In genomic region chr14:90871605-90872233, GRCh38 we compare ENCODE assay signal across 13 cellular contexts. TPM values are rescaled to one million over a fixed set of nuclear protein-coding genes. Genes with fewer than 3 reads are reported as not detected.
DNase-seq lines count a peak whose midpoint lies in the region; ATAC-seq, FAIRE-seq and TF ChIP-seq lines count a peak whose summit lies in the region.
"Had no signal": no experiment of that assay in that cellular context is flagged by ENCODE, and none has a peak within 500 bp of the region (broad histone marks: within the 10 kb centered on the region; RNA-seq: fewer than 3 reads in every experiment).

No MANE protein-coding gene starts in this region.

- no peak overlapping the region for H3K9ac ChIP-seq in endothelial cell of umbilical vein (replicated peaks; ENCODE audit: extremely low read depth, insufficient read depth, low read length)
- H3K9ac ChIP-seq in neural progenitor cell = no peak overlapping the region

- FAIRE-seq in H54 (lab: Jason Lieb, UNC) (peak; percentile 100), endothelial cell of umbilical vein (lab: Jason Lieb, UNC) (no peak)

- no peaks in the 10 kb centered on the region for H3K9me3 Mint-ChIP-seq in neural progenitor cell
- H3K9me3 Mint-ChIP-seq: activated T-cell treated with anti-CD3 and anti-CD28 coated beads, Interleukin-2, amount 50 U/mL, for 72 hours; nephron progenitor cell; stimulated activated naive CD8-positive, alpha-beta T cell treated with anti-CD3 and anti-CD28 coated beads, Interleukin-15, Interleukin-2, amounts not matched to agents 100 ng/mL and 50 ng/mL, for 24 hours had no signal

- no peaks in the 10 kb centered on the region for H4K20me1 ChIP-seq in endothelial cell of umbilical vein (replicated peaks; ENCODE audit: control insufficient read depth, extremely low read depth, insufficient read depth, low read length)
- no peaks in the 10 kb centered on the region for H4K20me1 ChIP-seq in neural progenitor cell (ENCODE audit: low read depth)

- H3F3A ChIP-seq in neural progenitor cell (ENCODE audit: low read depth) = peaks cover 6% of the 10 kb centered on the region

- TF ChIP-seq CTCF in endothelial cell of umbilical vein (IDR thresholded peaks at IDR 0.05; ENCODE audit: extremely low read depth in 1 of 2, insufficient read depth in 1 of 2, low read depth in 1 of 2, low read length in 2 of 2) = no peak
- TF ChIP-seq CTCF in neural progenitor cell (IDR thresholded peaks at IDR 0.05) = no peak

- H3K4me1 Mint-ChIP-seq in neural progenitor cell = peaks cover 13% of the 10 kb centered on the region

- H3K79me2 ChIP-seq in endothelial cell of umbilical vein (ENCODE audit: control insufficient read depth, insufficient read depth, low read length) (no peaks in the 10 kb centered on the region), neural progenitor cell (ENCODE audit: low read depth) (no peaks in the 10 kb centered on the region)

- CTCF ChIA-PET in endothelial cell of umbilical vein (lab: Charles Lee) = interaction anchor here (0.7 to 1.0 kb wide), 2 partner anchors 31 to 157 kb away, joined by 3 read pairs; no protein-coding TSS in a partner anchor

- TF ChIP-seq POLR2A in H54 (IDR thresholded peaks at IDR 0.05; ENCODE audit: low read depth, low read length) (no peak), endothelial cell of umbilical vein (IDR thresholded peaks at IDR 0.05; ENCODE audit: low read depth, low read length) (no peak)

- H3K4me1 ChIP-seq in endothelial cell of umbilical vein (ENCODE audit: control insufficient read depth, extremely low read depth, insufficient read depth, low read length) (peaks cover 5% of the 10 kb centered on the region), neural progenitor cell (peaks cover 34% of the 10 kb centered on the region)
- H3K4me1 ChIP-seq: colonic mucosa had no signal

- H2AFZ ChIP-seq in endothelial cell of umbilical vein (ENCODE audit: low read depth, low read length) = no peak overlapping the region
- H2AFZ ChIP-seq in neural progenitor cell (replicated peaks) = no peak overlapping the region

- H3K9me1 ChIP-seq in endothelial cell of umbilical vein (replicated peaks; ENCODE audit: control insufficient read depth, extremely low read depth, insufficient read depth, low read length) = no peaks in the 10 kb centered on the region

- POLR2A ChIA-PET in endothelial cell of umbilical vein (lab: Charles Lee) = no interaction called here

- H3K9me3 ChIP-seq in endothelial cell of umbilical vein (replicated peaks; ENCODE audit: control insufficient read depth, insufficient read depth, low read length) (no peaks in the 10 kb centered on the region), neural progenitor cell (ENCODE audit: low read depth) (no peaks in the 10 kb centered on the region)
- H3K9me3 ChIP-seq: colonic mucosa had no signal

- intact Hi-C loops in endothelial cell of umbilical vein (cut with micrococcal nuclease) = no loop called here

- DNase-seq in H54 (ENCODE audit: insufficient read length, low spot score) = no peak
- peak; percentile 3 for DNase-seq in NCI-H2196 (lab: John Stamatoyannopoulos, UW; ENCODE audit: unreplicated experiment)
- DNase-seq in endothelial cell of umbilical vein (ENCODE audit: low read depth, low spot score) = peak; percentile 30
- DNase-seq in neural progenitor cell (ENCODE audit: low spot score) = no peak
- no peak for DNase-seq in stimulated activated naive CD4-positive, alpha-beta T cell (lab: John Stamatoyannopoulos, UW)
- DNase-seq in T1000 (lab: John Stamatoyannopoulos, UW) = no peak
- DNase-seq in KG1 (lab: John Stamatoyannopoulos, UW) = no peak
- DNase-seq: activated T-cell treated with anti-CD3 and anti-CD28 coated beads, Interleukin-2, amount 50 U/mL, for 72 hours; colonic mucosa; nephron progenitor cell; T-helper 9 cell had no signal

- dilution Hi-C loops in endothelial cell of umbilical vein (cut with MboI; ENCODE audit: extremely low pct_ligation_motif_present, low sequenced_read_pairs) = no loop called here

- BruUV-seq in endothelial cell of umbilical vein (replicated peaks; lab: Mats Ljungman, UMichigan) = no TSS peak

- no peak overlapping the region for H3K4me2 ChIP-seq in endothelial cell of umbilical vein (ENCODE audit: insufficient read depth, low read length)
- no peak overlapping the region for H3K4me2 ChIP-seq in neural progenitor cell

- H3K36me3 Mint-ChIP-seq in neural progenitor cell = peaks cover 7% of the 10 kb centered on the region

- H3K4me3 ChIP-seq in endothelial cell of umbilical vein (replicated peaks in 1 of 3; ENCODE audit: insufficient read depth in 1 of 3, low read depth in 1 of 3, low read length in 3 of 3) (no peak overlapping the region), neural progenitor cell (no peak overlapping the region)
- H3K4me3 ChIP-seq: colonic mucosa had no signal

- no peaks in the 10 kb centered on the region for H3K36me3 ChIP-seq in endothelial cell of umbilical vein (ENCODE audit: control insufficient read depth in 2 of 2, extremely low read depth in 1 of 2, insufficient read depth in 2 of 2, low read length in 2 of 2)
- no peaks in the 10 kb centered on the region for H3K36me3 ChIP-seq in neural progenitor cell
- H3K36me3 ChIP-seq: colonic mucosa had no signal

- H3K27ac Mint-ChIP-seq in neural progenitor cell = no peak overlapping the region
- H3K27ac Mint-ChIP-seq: nephron progenitor cell; stimulated activated naive CD8-positive, alpha-beta T cell treated with anti-CD3 and anti-CD28 coated beads, Interleukin-15, Interleukin-2, amounts not matched to agents 100 ng/mL and 50 ng/mL, for 24 hours had no signal

- no peak for ATAC-seq in GM19463 (IDR thresholded peaks at IDR 0.05; ENCODE audit: unreplicated experiment)
- ATAC-seq: activated T-cell treated with anti-CD3 and anti-CD28 coated beads, Interleukin-2, amount 50 U/mL, for 72 hours had no signal

- no peak overlapping the region for H3K4me3 Mint-ChIP-seq in neural progenitor cell
- H3K4me3 Mint-ChIP-seq: activated T-cell treated with anti-CD3 and anti-CD28 coated beads, Interleukin-2, amount 50 U/mL, for 72 hours; nephron progenitor cell; stimulated activated naive CD8-positive, alpha-beta T cell treated with anti-CD3 and anti-CD28 coated beads, Interleukin-15, Interleukin-2, amounts not matched to agents 100 ng/mL and 50 ng/mL, for 24 hours had no signal

- H3K27ac ChIP-seq in endothelial cell of umbilical vein (ENCODE audit: insufficient read depth, low read depth, low read length) (no peak overlapping the region), neural progenitor cell (peak overlapping the region; percentile 11)
- H3K27ac ChIP-seq: colonic mucosa had no signal

- H3K27me3 ChIP-seq in endothelial cell of umbilical vein (ENCODE audit: control insufficient read depth in 2 of 2, insufficient read depth in 2 of 2, low read length in 2 of 2) (no peaks in the 10 kb centered on the region), neural progenitor cell (no peaks in the 10 kb centered on the region)
- H3K27me3 ChIP-seq: colonic mucosa had no signal

- no peaks in the 10 kb centered on the region for H3K27me3 Mint-ChIP-seq in neural progenitor cell (ENCODE audit: insufficient read depth, low read depth)
- H3K27me3 Mint-ChIP-seq: stimulated activated naive CD8-positive, alpha-beta T cell treated with anti-CD3 and anti-CD28 coated beads, Interleukin-15, Interleukin-2, amounts not matched to agents 100 ng/mL and 50 ng/mL, for 24 hours had no signal

TF ChIP-seq in endothelial cell of umbilical vein, 7 proteins besides CTCF, POLR2A, EP300 and RAD21:
- TF ChIP-seq POLR2AphosphoS5 (IDR thresholded peaks at IDR 0.05; ENCODE audit: insufficient read depth, low read depth, low read length) (no peak), FOS (IDR thresholded peaks at IDR 0.05; ENCODE audit: borderline replicate concordance, insufficient read depth, low read length) (peak; percentile 46), EZH2 (IDR thresholded peaks at IDR 0.05; ENCODE audit: borderline replicate concordance, low read depth, low read length, severe bottlenecking) (no peak), GATA2 (IDR thresholded peaks at IDR 0.05; ENCODE audit: insufficient read depth, insufficient read length, low read depth, low read length) (no peak), MYC (IDR thresholded peaks at IDR 0.05; ENCODE audit: low read depth, low read length) (no peak), JUN (IDR thresholded peaks at IDR 0.05; ENCODE audit: borderline replicate concordance, insufficient read depth, insufficient read length, low read depth) (peak; percentile 51), MAX (IDR thresholded peaks at IDR 0.05; ENCODE audit: insufficient read depth, insufficient read length) (no peak)

RNA-seq across cellular contexts. Expression of gene TTC7B, which starts 55.5 kb away (rescaled TPM):
- total RNA-seq in endothelial cell of umbilical vein = 76.5 and 86.4 TPM in 2 replicates
- 46.8 and 65.5 TPM in 2 replicates for polyA plus RNA-seq in endothelial cell of umbilical vein
- 60.3 and 66.3 TPM in 2 replicates for polyA plus RNA-seq in endothelial cell of umbilical vein (2011; cell fraction: cytosol; rRNA removed)
- 58.0 and 60.5 TPM in 2 replicates for polyA plus RNA-seq in endothelial cell of umbilical vein (2011; cell fraction: nucleus; rRNA removed)
- polyA plus RNA-seq in endothelial cell of umbilical vein (2012) = 48.9 and 51.3 TPM in 2 replicates
- polyA minus RNA-seq in endothelial cell of umbilical vein = 92.1 and 99.3 TPM in 2 replicates
- polyA minus RNA-seq in endothelial cell of umbilical vein (2011; cell fraction: cytosol; rRNA and poly(A)+ RNA removed) = 15.5 TPM
- 113 and 116 TPM in 2 replicates for polyA minus RNA-seq in endothelial cell of umbilical vein (2011; cell fraction: nucleus; rRNA and poly(A)+ RNA removed)
- total RNA-seq in neural progenitor cell (ENCODE audit: low replicate concordance) = 19.0 and 20.6 TPM in 2 replicates

Comparison
In these comparisons a context has a peak if more than half of its experiments do, and no peak if none do; other contexts are left out.
1. DNase-seq: peak in NCI-H2196 (single experiment) and endothelial cell of umbilical vein (single experiment); none in H54 (single experiment), neural progenitor cell (single experiment), stimulated activated naive CD4-positive, alpha-beta T cell (0 of 6), T1000 (single experiment) and KG1 (single experiment).